In genomic region chr2:68384485-68385107, GRCh38 we compare ENCODE assay signal across 31 cellular contexts. TPM values are rescaled to one million over a fixed set of nuclear protein-coding genes. Genes with fewer than 3 reads are reported as not detected.
DNase-seq lines count a peak whose midpoint lies in the region; ATAC-seq, FAIRE-seq and TF ChIP-seq lines count a peak whose summit lies in the region.
"Had no signal": no experiment of that assay in that cellular context is flagged by ENCODE, and none has a peak within 500 bp of the region (broad histone marks: within the 10 kb centered on the region; RNA-seq: fewer than 3 reads in every experiment).

No MANE protein-coding gene starts in this region.

- intact Hi-C loops in GM12878 (cut with micrococcal nuclease; ENCODE audit: unreplicated experiment), result no loop called here

- POLR2A ChIA-PET in GM12878 (lab: Charles Lee), result interaction anchor here (1.1 to 9.4 kb wide), 6 partner anchors 12 to 57 kb away, joined by 3 to 71 read pairs (median 9); partner anchors contain the start of gene PLEK

- H3K27ac Mint-ChIP-seq in naive B cell, result peak overlapping the region; percentile 52 to 100 (median 98)
- H3K27ac Mint-ChIP-seq: activated T-helper 2 cell treated with anti-CD3 and anti-CD28 coated beads, Interferon-gamma antibody, Interleukin-2, Interleukin-4, amounts not matched to agents 10 μg/mL and 5 μg/mL and 100 μg/mL, durations not matched to agents 14 hours and 24 hours and 36 hours; endodermal cell had no signal

- no peak overlapping the region for H4K91ac ChIP-seq in neuronal stem cell (ENCODE audit: low read depth, low read length, poor library complexity)

- peaks cover 75 to 100% (median 96%) of the 10 kb centered on the region in 10 experiments for H3K4me1 ChIP-seq in BLaER1 treated with 17β-estradiol and CSF1 and Interleukin-3, amounts not matched to agents 10 nM and 100 nM
- peaks cover 91% of the 10 kb centered on the region for H3K4me1 ChIP-seq in GM12878 (ENCODE audit: control insufficient read depth, insufficient read depth, low read length)
- peaks cover 0 to 4% of the 10 kb centered on the region in 2 donors for H3K4me1 ChIP-seq in neuronal stem cell (ENCODE audit: control insufficient read depth in 2 of 2, insufficient read depth in 1 of 2, low read depth in 1 of 2, low read length in 2 of 2)
- H3K4me1 ChIP-seq in Peyer's patch, result peaks cover 0 to 24% (median 3%) of the 10 kb centered on the region in 4 donors
- H3K4me1 ChIP-seq: Caco-2, esophagus muscularis mucosa, psoas muscle had no signal

- no peak for ATAC-seq in GM12878
- ATAC-seq in naive B cell (ENCODE audit: low read depth in 2 of 2), result no peak
- no peak for ATAC-seq in GM18511 (IDR thresholded peaks at IDR 0.05; ENCODE audit: unreplicated experiment)
- ATAC-seq: HCT116, psoas muscle, sciatic nerve had no signal

- H3K9ac ChIP-seq in BLaER1 treated with 17β-estradiol and CSF1 and Interleukin-3, amounts not matched to agents 10 nM and 100 nM, result peak overlapping the region; percentile 13 to 79 (median 48); a peak in 18 of 22 replicates
- H3K9ac ChIP-seq in GM12878 (ENCODE audit: control insufficient read depth, insufficient read depth, low read length) (0 out of 2 replicates have a peak overlapping the region, but pooled peaks have one; percentile 2), neuronal stem cell (ENCODE audit: low read depth, low read length, poor library complexity) (no peak overlapping the region)

- FAIRE-seq in GM12892 (lab: Jason Lieb, UNC), result peak; percentile 63
- no peak for FAIRE-seq in GM12878 (lab: Jason Lieb, UNC)
- FAIRE-seq: G401.6, islet of Langerhans had no signal

- peaks cover 77% of the 10 kb centered on the region for H3K79me2 ChIP-seq in GM12878 (ENCODE audit: control insufficient read depth, insufficient read depth, low read length)

- no TSS peak for BruUV-seq in GM12878 (replicated peaks; lab: Mats Ljungman, UMichigan)

- no peak overlapping the region for H4K8ac ChIP-seq in neuronal stem cell (ENCODE audit: low read depth, low read length)

- SMC1A ChIA-PET in GM12878 (lab: Charles Lee; ENCODE audit: uncharacterized antibody, unreplicated experiment), result interaction anchor here (1.2 to 15.8 kb wide), 9 partner anchors 11 to 101 kb away, joined by 3 to 259 read pairs (median 7); no protein-coding TSS in a partner anchor

- peaks cover 0 to 100% (median 57%) of the 10 kb centered on the region in 11 experiments; a peak in 19 of 22 replicates for H4K20me1 ChIP-seq in BLaER1 treated with 17β-estradiol and CSF1 and Interleukin-3, amounts not matched to agents 10 nM and 100 nM
- H4K20me1 ChIP-seq in GM12878 (ENCODE audit: control insufficient read depth, insufficient read depth), result no peaks in the 10 kb centered on the region

- no peak overlapping the region for H3K14ac ChIP-seq in neuronal stem cell (ENCODE audit: low read length)

- H3K27me3 Mint-ChIP-seq in naive B cell, result no peaks in the 10 kb centered on the region
- H3K27me3 Mint-ChIP-seq: activated naive CD8-positive, alpha-beta T cell had no signal

- H2AFZ ChIP-seq in GM12878 (ENCODE audit: control insufficient read depth, low read depth, low read length) (no peak overlapping the region), neuronal stem cell (ENCODE audit: low read length) (no peak overlapping the region)

- no peak overlapping the region for H3K18ac ChIP-seq in neuronal stem cell (ENCODE audit: low read length)

- H3K23ac ChIP-seq in neuronal stem cell (ENCODE audit: low read depth, low read length, poor library complexity), result no peak overlapping the region

- H2AK5ac ChIP-seq in neuronal stem cell (ENCODE audit: low read depth, low read length), result no peak overlapping the region

- no peaks in the 10 kb centered on the region for H3K79me1 ChIP-seq in neuronal stem cell (ENCODE audit: low read depth, low read length)

- peak overlapping the region in 4 of 10 experiments; percentile 1 to 19 (median 7); a peak in 2 of 20 replicates for H3K4me3 ChIP-seq in BLaER1 treated with 17β-estradiol and CSF1 and Interleukin-3, amounts not matched to agents 10 nM and 100 nM
- no peak overlapping the region for H3K4me3 ChIP-seq in GM12878
- H3K4me3 ChIP-seq in neuronal stem cell (ENCODE audit: low read length in 2 of 2), result no peak overlapping the region
- no peak overlapping the region for H3K4me3 ChIP-seq in Peyer's patch
- H3K4me3 ChIP-seq: cardiac muscle cell, esophagus muscularis mucosa, left ventricle myocardium inferior, psoas muscle, SK-N-MC had no signal

- peaks cover 77 to 87% (median 81%) of the 10 kb centered on the region in 3 donors for H3K4me1 Mint-ChIP-seq in naive B cell
- H3K4me1 Mint-ChIP-seq: endodermal cell had no signal

- H3K27me3 ChIP-seq in BLaER1 treated with 17β-estradiol and CSF1 and Interleukin-3, amounts not matched to agents 10 nM and 100 nM, result no peaks in the 10 kb centered on the region
- H3K27me3 ChIP-seq in GM12878 (replicated peaks in 1 of 2; ENCODE audit: control insufficient read depth in 2 of 2, insufficient read depth in 2 of 2, low read length in 1 of 2) (no peaks in the 10 kb centered on the region), neuronal stem cell (ENCODE audit: control insufficient read depth in 3 of 3, insufficient read depth in 3 of 3, low read depth in 1 of 3, low read length in 3 of 3) (peaks cover 0 to 25% (median 0%) of the 10 kb centered on the region in 3 experiments), Peyer's patch (no peaks in the 10 kb centered on the region)
- H3K27me3 ChIP-seq: cardiac muscle cell, esophagus muscularis mucosa had no signal

- peaks cover 47 to 70% of the 10 kb centered on the region in 2 donors for H3K36me3 Mint-ChIP-seq in naive B cell

- TF ChIP-seq POLR2A in GM12892 (IDR thresholded peaks at IDR 0.05; ENCODE audit: low read depth, low read length) (no peak), GM12878 (IDR thresholded peaks at IDR 0.05; ENCODE audit: low read depth, low read length) (no peak), Peyer's patch (IDR thresholded peaks at IDR 0.05) (no peak)

- no peak overlapping the region for H2BK12ac ChIP-seq in neuronal stem cell (ENCODE audit: low read length)

- TF ChIP-seq RAD21 in GM12878 (IDR thresholded peaks at IDR 0.05; ENCODE audit: insufficient read depth, low read depth, low read length), result no peak

- peaks cover 0 to 27% (median 0%) of the 10 kb centered on the region in 11 experiments; a peak in 10 of 22 replicates for H3K9me3 ChIP-seq in BLaER1 treated with 17β-estradiol and CSF1 and Interleukin-3, amounts not matched to agents 10 nM and 100 nM (replicated peaks in 1 of 11)
- no peaks in the 10 kb centered on the region; the same call in 2 of the 3 replicates for H3K9me3 ChIP-seq in GM12878 (replicated peaks; ENCODE audit: control insufficient read depth, insufficient read depth, low read length)
- no peaks in the 10 kb centered on the region for H3K9me3 ChIP-seq in neuronal stem cell (replicated peaks in 1 of 2; ENCODE audit: control insufficient read depth in 2 of 2, insufficient read depth in 1 of 2, low read depth in 1 of 2, low read length in 2 of 2)
- H3K9me3 ChIP-seq in Peyer's patch, result no peaks in the 10 kb centered on the region
- H3K9me3 ChIP-seq: Caco-2, esophagus muscularis mucosa, left ventricle myocardium inferior, psoas muscle had no signal

- TF ChIP-seq EP300 in GM12878 (IDR thresholded peaks at IDR 0.05; ENCODE audit: borderline replicate concordance in 1 of 2, control insufficient read depth in 1 of 2, low read depth in 2 of 2, low read length in 2 of 2), result no peak

- in situ Hi-C loops in GM12878 (cut with MboI), result loop anchor here (25.0 kb wide), 1 partner anchor 1728 kb away; no protein-coding TSS in a partner anchor

- H2BK120ac ChIP-seq in neuronal stem cell (ENCODE audit: low read depth, low read length), result no peak overlapping the region

- no peak overlapping the region for H3K4ac ChIP-seq in neuronal stem cell (ENCODE audit: low read length)

- no peak overlapping the region for H2BK15ac ChIP-seq in neuronal stem cell (ENCODE audit: low read length)

- H3K4me2 ChIP-seq in BLaER1 treated with 17β-estradiol and CSF1 and Interleukin-3, amounts not matched to agents 10 nM and 100 nM, result peak overlapping the region; percentile 70 to 94 (median 83)
- H3K4me2 ChIP-seq in GM12878 (ENCODE audit: control insufficient read depth, insufficient read depth), result peak overlapping the region; percentile 46
- H3K4me2 ChIP-seq in neuronal stem cell (ENCODE audit: insufficient read depth, low read length, poor library complexity, severe bottlenecking), result no peak overlapping the region

- H3K9me3 Mint-ChIP-seq in naive B cell, result peaks cover 0 to 4% (median 0%) of the 10 kb centered on the region in 7 donors
- H3K9me3 Mint-ChIP-seq: activated T-helper 2 cell treated with anti-CD3 and anti-CD28 coated beads, Interferon-gamma antibody, Interleukin-2, Interleukin-4, amounts not matched to agents 10 μg/mL and 5 μg/mL and 100 μg/mL, durations not matched to agents 14 hours and 24 hours and 36 hours; endodermal cell had no signal

- peak overlapping the region in 7 of 8 donors; percentile 15 to 91 (median 53) for H3K4me3 Mint-ChIP-seq in naive B cell
- H3K4me3 Mint-ChIP-seq: endodermal cell had no signal

- RAD21 ChIA-PET in GM12878 (lab: Charles Lee; ENCODE audit: unreplicated experiment), result interaction anchor here (1.0 to 14.3 kb wide), 7 partner anchors 12 to 57 kb away, joined by 3 to 211 read pairs (median 7); partner anchors contain the start of gene PLEK

- WGBS in GM12878 (ENCODE audit: insufficient coverage, insufficient replicate concordance, low lambda C conversion rate, missing lambda C conversion rate), result 49% methylated on average over 5 of the region's 5 CpGs
- WGBS in neuronal stem cell (ENCODE audit: extremely low coverage in 2 of 2, insufficient read length in 2 of 2, insufficient replicate concordance in 1 of 2), 2 donors, result no CpG with 5 or more reads among the region's 5 CpGs

- H3K36me3 ChIP-seq in BLaER1 treated with 17β-estradiol and CSF1 and Interleukin-3, amounts not matched to agents 10 nM and 100 nM, result peaks cover 82 to 99% (median 91%) of the 10 kb centered on the region in 11 experiments
- H3K36me3 ChIP-seq in GM12878 (ENCODE audit: control insufficient read depth in 2 of 2, insufficient read depth in 2 of 2, low read length in 1 of 2) (peaks cover 35 to 54% of the 10 kb centered on the region in 2 experiments), neuronal stem cell (replicated peaks in 1 of 2; ENCODE audit: control insufficient read depth in 2 of 2, insufficient read depth in 2 of 2, low read length in 2 of 2) (no peaks in the 10 kb centered on the region), Peyer's patch (no peaks in the 10 kb centered on the region)
- H3K36me3 ChIP-seq: cardiac muscle cell, esophagus muscularis mucosa, left ventricle myocardium inferior had no signal

- no peak for DNase-seq in GM12892 (ENCODE audit: insufficient read length)
- no peak for DNase-seq in GM12878 (ENCODE audit: low read depth, low spot score)
- DNase-seq in naive B cell, result no peak
- DNase-seq in neuronal stem cell (ENCODE audit: low spot score), result no peak
- DNase-seq in activated gamma-delta T cell treated with Interleukin-2 at 50 U/mL for 16 hours, result no peak
- no peak for DNase-seq in Peyer's patch
- DNase-seq: ACHN; activated CD4-positive, alpha-beta T cell treated with anti-CD3 and anti-CD28 coated beads, Interleukin-2, amount 50 U/mL, for 48 hours; activated CD4-positive, CD25-positive, alpha-beta regulatory T cell treated with anti-CD3 and anti-CD28 coated beads, Interleukin-2, amount 50 U/mL, for 72 hours; aorta; Caco-2; endodermal cell; foreskin fibroblast; left ventricle myocardium inferior; NCI-H1436 treated with DMSO at 0.1 percent for 48 hours; NCI-H446; psoas muscle; trophoblast cell had no signal

- H2BK5ac ChIP-seq in neuronal stem cell (ENCODE audit: low read length), result no peak overlapping the region

- TF ChIP-seq CTCF in GM12878 (IDR thresholded peaks at IDR 0.05 in 2 of 3, conservative IDR thresholded peaks at IDR 0.05 in 1 of 3; ENCODE audit: control insufficient read depth in 2 of 3, extremely low read depth in 1 of 3, insufficient read depth in 1 of 3, low read depth in 3 of 3, low read length in 3 of 3) (no peak), Peyer's patch (IDR thresholded peaks at IDR 0.05) (no peak)

- peak overlapping the region; percentile 48 to 93 (median 86); a peak in 21 of 22 replicates for H3K27ac ChIP-seq in BLaER1 treated with 17β-estradiol and CSF1 and Interleukin-3, amounts not matched to agents 10 nM and 100 nM
- H3K27ac ChIP-seq in GM12878 (ENCODE audit: control insufficient read depth, insufficient read depth) (peak overlapping the region; percentile 90), neuronal stem cell (replicated peaks; ENCODE audit: low read length) (no peak overlapping the region), Peyer's patch (peak overlapping the region in 1 of 4 donors; percentile 76)
- H3K27ac ChIP-seq: cardiac muscle cell, esophagus muscularis mucosa, HL-60, left ventricle myocardium inferior, psoas muscle, SK-N-MC had no signal

- CTCF ChIA-PET in GM12878 (lab: Yijun Ruan, JAX), result interaction anchor here (1.0 to 8.5 kb wide), 6 partner anchors 11 to 56 kb away, joined by 3 to 85 read pairs (median 3); no protein-coding TSS in a partner anchor

RNA-seq across cellular contexts. Expression of gene PLEK, which starts 19.5 kb away (rescaled TPM):
- polyA plus RNA-seq in GM12892 (2012; ENCODE audit: missing spikeins), result 310 TPM
- 397 and 442 TPM in 2 replicates for total RNA-seq in GM12878 (2013; cell fraction: nucleolus; rRNA removed)
- 270 and 329 TPM in 2 replicates for total RNA-seq in GM12878 (2014; rRNA removed)
- total RNA-seq in GM12878 (2014; rRNA removed; fragmentation: Illumina TruSeq; extraction: Trizol), result 371 and 378 TPM in 2 replicates
- total RNA-seq in GM12878 (2021), result 319 and 335 TPM in 2 replicates
- 166 TPM for polyA plus RNA-seq in GM12878 (2011; ENCODE audit: low read depth)
- 804 and 985 TPM in 2 replicates for polyA plus RNA-seq in GM12878 (2011; rRNA removed)
- 433 and 504 TPM in 2 replicates for polyA plus RNA-seq in GM12878 (2011; cell fraction: cytosol; rRNA removed)
- polyA plus RNA-seq in GM12878 (2011; cell fraction: nucleus; rRNA removed), result 396 and 451 TPM in 2 replicates
- polyA plus RNA-seq in GM12878 (2012), result 204 and 209 TPM in 2 replicates
- polyA plus RNA-seq in GM12878 (2014; fragmentation: Illumina TruSeq; extraction: Trizol), result 466 and 545 TPM in 2 replicates
- polyA plus RNA-seq in GM12878 (2014; fragmentation: Nextera tagmentation; extraction: Ambion mirVana), result 100 to 1,000 TPM; 410 to 617 TPM
- 283 and 353 TPM in 2 replicates for polyA plus RNA-seq in GM12878 (2014; rRNA removed)
- 100 to 1,000 TPM; 229 to 238 TPM for polyA plus RNA-seq in GM12878 (2016; fragmentation: Nextera tagmentation; extraction: Ambion mirVana)
- polyA minus RNA-seq in GM12878 (2011; rRNA and poly(A)+ RNA removed), result 394 and 411 TPM in 2 replicates
- polyA minus RNA-seq in GM12878 (2011; cell fraction: cytosol; rRNA and poly(A)+ RNA removed), result 150 and 184 TPM in 2 replicates
- polyA minus RNA-seq in GM12878 (2011; cell fraction: nucleus; rRNA and poly(A)+ RNA removed), result 97.7 and 128 TPM in 2 replicates
- 100 to 1,000 TPM in 4 of 6 donors, 10 to 100 TPM in 2; 69.0 to 215 (median 129) TPM for polyA plus RNA-seq in naive B cell (ENCODE audit: low read depth in 6 of 6)
- polyA plus RNA-seq in neuronal stem cell (2013, experiment 1 of 2), result 0.01 TPM
- polyA plus RNA-seq in neuronal stem cell (2013, experiment 2 of 2), result 0.04 TPM
- 10 to 100 TPM in 1 of 4 donors, 1 to 10 TPM in 3; 1.8 to 46.2 (median 3.4) TPM for total RNA-seq in Peyer's patch
- total RNA-seq: Caco-2, cardiac muscle cell, endodermal cell had no signal
- polyA plus RNA-seq: BJ, cardiac muscle cell had no signal

Comparison
In these comparisons a context has a peak if more than half of its experiments do, and no peak if none do; other contexts are left out.
1. RNA of gene PLEK, which starts 19.5 kb away (total RNA-seq): 270 to 442 TPM in GM12878; 1.8 to 46.2 TPM in Peyer's patch; every median in the first group is over 4 times any median in the second.